ENCODE assay signal across 21 cellular contexts in genomic region chr10:34781709-34782108, GRCh38. TPM values are rescaled to one million over a fixed set of nuclear protein-coding genes. Genes with fewer than 3 reads are reported as not detected.
A peak's percentile ranks its signal among the peaks of the same experiment; 100 is the strongest.
DNase-seq lines count a peak whose midpoint lies in the region; FAIRE-seq and TF ChIP-seq lines count a peak whose summit lies in the region.
"Had no signal": no experiment of that assay in that cellular context is flagged by ENCODE, and none has a peak within 500 bp of the region (broad histone marks: within the 10 kb centered on the region; RNA-seq: fewer than 3 reads in every experiment).

No MANE protein-coding gene starts in this region.

- no peak for TF ChIP-seq CTCF in left ventricle myocardium inferior (IDR thresholded peaks at IDR 0.05; ENCODE audit: borderline replicate concordance)
- TF ChIP-seq CTCF in osteoblast (IDR thresholded peaks at IDR 0.05; ENCODE audit: extremely low read depth, low read depth, low read length) = no peak

- H3K27ac ChIP-seq in BLaER1 treated with 17β-estradiol and CSF1 and Interleukin-3, amounts not matched to agents 10 nM and 100 nM = peak overlapping the region in 5 of 11 experiments; percentile 45 to 67 (median 63); a peak in 8 of 22 replicates
- H3K27ac ChIP-seq in left ventricle myocardium inferior (replicated peaks) (peak overlapping the region; percentile 58), osteoblast (ENCODE audit: low read depth, low read length) (peak overlapping the region; percentile 24), small intestine (ENCODE audit: low read depth in 1 of 2, low read length in 1 of 2) (no peak overlapping the region)
- H3K27ac ChIP-seq: dorsolateral prefrontal cortex, lower lobe of right lung, WERI-Rb-1 had no signal

- DNase-seq in NAMALWA (ENCODE audit: low spot score) (peak; percentile 23), left ventricle myocardium inferior (no peak), osteoblast (ENCODE audit: insufficient read length, low spot score, missing footprints) (no peak), NCI-H2171 treated with DMSO at 0.1 percent for 48 hours (lab: John Stamatoyannopoulos, UW) (no peak), COLO668 (lab: John Stamatoyannopoulos, UW; ENCODE audit: unreplicated experiment) (no peak), small intestine (no peak), NCI-H446 (lab: John Stamatoyannopoulos, UW) (no peak)
- DNase-seq: activated CD8-positive, alpha-beta T cell treated with anti-CD3 and anti-CD28 coated beads, Interleukin-2, amount 10 ng/mL, durations not matched to agents 7 days and 5 days; activated naive CD8-positive, alpha-beta T cell treated with anti-CD3 and anti-CD28 coated beads for 36 hours; dorsolateral prefrontal cortex; lower lobe of right lung; natural killer cell; NCI-H1105 treated with DMSO at 0.1 percent for 48 hours; NCI-H2107; NCI-H774; Peyer's patch had no signal

- H4K20me1 ChIP-seq in BLaER1 treated with 17β-estradiol and CSF1 and Interleukin-3, amounts not matched to agents 10 nM and 100 nM = peaks cover 4 to 58% (median 18%) of the 10 kb centered on the region in 11 experiments; a peak in 14 of 22 replicates
- peaks cover 38% of the 10 kb centered on the region for H4K20me1 ChIP-seq in osteoblast (ENCODE audit: insufficient read depth, low read length)

- H2AFZ ChIP-seq in osteoblast (ENCODE audit: low read length) = no peak overlapping the region

- no peak for FAIRE-seq in small intestine (lab: Jason Lieb, UNC)
- FAIRE-seq: bronchial epithelial cell had no signal

- WGBS in small intestine, 3 donors = 30 to 49% (median 41%) methylated on average over 3 of the region's 3 CpGs

- peak overlapping the region; percentile 76 to 91 (median 83) for H3K4me2 ChIP-seq in BLaER1 treated with 17β-estradiol and CSF1 and Interleukin-3, amounts not matched to agents 10 nM and 100 nM
- H3K4me2 ChIP-seq in osteoblast (ENCODE audit: insufficient read depth, low read length) = no peak overlapping the region

- H3K4me1 ChIP-seq in BLaER1 treated with 17β-estradiol and CSF1 and Interleukin-3, amounts not matched to agents 10 nM and 100 nM = peaks cover 37 to 86% (median 74%) of the 10 kb centered on the region in 10 experiments
- H3K4me1 ChIP-seq in left ventricle myocardium inferior (peaks cover 51% of the 10 kb centered on the region), osteoblast (ENCODE audit: insufficient read depth, low read length) (peaks cover 23% of the 10 kb centered on the region), small intestine (ENCODE audit: control insufficient read depth in 2 of 2, insufficient read depth in 1 of 2, low read depth in 1 of 2, low read length in 1 of 2) (peaks cover 3 to 9% of the 10 kb centered on the region in 2 donors)

- H3K27me3 ChIP-seq in BLaER1 treated with 17β-estradiol and CSF1 and Interleukin-3, amounts not matched to agents 10 nM and 100 nM = peaks cover 0 to 33% (median 0%) of the 10 kb centered on the region in 11 experiments; a peak in 4 of 22 replicates
- H3K27me3 ChIP-seq in left ventricle myocardium inferior (ENCODE audit: low read depth) (no peaks in the 10 kb centered on the region), osteoblast (ENCODE audit: insufficient read depth, low read length) (no peaks in the 10 kb centered on the region), small intestine (ENCODE audit: control insufficient read depth in 2 of 2, insufficient read depth in 2 of 2, low read length in 2 of 2) (no peaks in the 10 kb centered on the region)
- H3K27me3 ChIP-seq: Peyer's patch, uterus had no signal

- H3K9ac ChIP-seq in BLaER1 treated with 17β-estradiol and CSF1 and Interleukin-3, amounts not matched to agents 10 nM and 100 nM = peak overlapping the region in 4 of 11 experiments; percentile 52 to 67 (median 61); a peak in 8 of 22 replicates

- intact Hi-C loops in left ventricle myocardium inferior (cut with micrococcal nuclease) = no loop called here

- H3K36me3 ChIP-seq in BLaER1 treated with 17β-estradiol and CSF1 and Interleukin-3, amounts not matched to agents 10 nM and 100 nM = no peaks in the 10 kb centered on the region
- H3K36me3 ChIP-seq in left ventricle myocardium inferior = no peaks in the 10 kb centered on the region
- no peaks in the 10 kb centered on the region for H3K36me3 ChIP-seq in osteoblast (ENCODE audit: insufficient read depth, low read length)
- H3K36me3 ChIP-seq in small intestine (ENCODE audit: control insufficient read depth in 2 of 2, insufficient read depth in 2 of 2, low read length in 2 of 2) = no peaks in the 10 kb centered on the region
- H3K36me3 ChIP-seq: lower lobe of right lung, Peyer's patch, uterus, WERI-Rb-1 had no signal

- no peaks in the 10 kb centered on the region for H3K9me3 ChIP-seq in BLaER1 treated with 17β-estradiol and CSF1 and Interleukin-3, amounts not matched to agents 10 nM and 100 nM (replicated peaks in 1 of 11)
- H3K9me3 ChIP-seq in left ventricle myocardium inferior (replicated peaks) (no peaks in the 10 kb centered on the region), osteoblast (ENCODE audit: low read depth, low read length) (no peaks in the 10 kb centered on the region), small intestine (ENCODE audit: control insufficient read depth, low read depth) (no peaks in the 10 kb centered on the region)
- H3K9me3 ChIP-seq: lower lobe of right lung, Peyer's patch, uterus had no signal

- peaks cover 34% of the 10 kb centered on the region for H3K79me2 ChIP-seq in osteoblast (ENCODE audit: insufficient read depth, low read length)

- peak overlapping the region in 3 of 10 experiments; percentile 47 to 54 (median 52); a peak in 4 of 20 replicates for H3K4me3 ChIP-seq in BLaER1 treated with 17β-estradiol and CSF1 and Interleukin-3, amounts not matched to agents 10 nM and 100 nM
- H3K4me3 ChIP-seq in left ventricle myocardium inferior (no peak overlapping the region), osteoblast (ENCODE audit: insufficient read depth, low read length) (no peak overlapping the region), small intestine (ENCODE audit: low read depth in 1 of 2, low read length in 2 of 2) (no peak overlapping the region)
- H3K4me3 ChIP-seq: lower lobe of right lung, Peyer's patch had no signal

RNA-seq across cellular contexts. Expression of gene PARD3, which starts 33.4 kb away (rescaled TPM):
- total RNA-seq in left ventricle myocardium inferior (29.6 TPM), osteoblast (69.2 and 71.7 TPM in 2 replicates)
- 10 to 100 TPM; 14.3 to 16.3 (median 14.6) TPM for polyA plus RNA-seq in small intestine
- polyA plus RNA-seq: IgD-negative memory B cell had no signal

Comparison
In these comparisons a context has a peak if more than half of its experiments do, and no peak if none do; other contexts are left out.
1. H3K27ac ChIP-seq: peak in left ventricle myocardium inferior (single experiment) and osteoblast (single experiment); none in small intestine (0 of 2).